19 cellular contexts compared by ENCODE assay signal in the genomic region with DNA sequence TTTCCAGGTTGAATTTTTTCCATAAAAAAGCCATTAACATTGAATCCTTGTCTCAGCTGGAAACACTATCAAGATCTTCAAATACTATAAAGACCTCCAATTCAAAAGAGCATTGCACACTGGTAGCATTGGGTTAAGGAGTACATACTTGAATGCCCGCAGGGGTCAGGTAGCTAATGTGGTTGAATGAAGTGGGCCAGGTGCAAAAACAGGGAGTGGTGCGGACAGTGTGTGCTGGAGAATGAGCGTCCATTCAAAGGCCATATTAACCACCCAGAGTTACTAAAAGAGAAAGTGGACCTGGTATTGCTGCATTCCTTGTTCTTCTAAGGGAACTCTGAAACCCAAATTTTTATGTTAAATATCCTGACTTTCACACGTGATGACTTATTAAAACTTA.
"Had no signal": no experiment of that assay in that cellular context is flagged by ENCODE, and none has a peak within 500 bp of the region (broad histone marks: within the 10 kb centered on the region; RNA-seq: fewer than 3 reads in every experiment).

No MANE protein-coding gene starts in this region.

- H3K27me3 Mint-ChIP-seq: naive thymus-derived CD4-positive, alpha-beta T cell; stimulated activated memory B cell treated with anti-CD40 and anti-IgM and Interleukin-4, amounts not matched to agents 10 μg/mL and 1 μg/mL and 100 μg/mL, for 72 hours; stimulated activated naive CD8-positive, alpha-beta T cell treated with anti-CD3 and anti-CD28 coated beads, Interleukin-15, Interleukin-2, amounts not matched to agents 100 ng/mL and 50 ng/mL, for 24 hours had no signal

- H3K4me3 Mint-ChIP-seq: naive thymus-derived CD4-positive, alpha-beta T cell; stimulated activated memory B cell treated with anti-CD40 and anti-IgM and Interleukin-4, amounts not matched to agents 10 μg/mL and 1 μg/mL and 100 μg/mL, for 72 hours; stimulated activated naive CD8-positive, alpha-beta T cell treated with anti-CD3 and anti-CD28 coated beads, Interleukin-15, Interleukin-2, amounts not matched to agents 100 ng/mL and 50 ng/mL, for 24 hours had no signal

- H3K27ac Mint-ChIP-seq: naive thymus-derived CD4-positive, alpha-beta T cell; stimulated activated memory B cell treated with anti-CD40 and anti-IgM and Interleukin-4, amounts not matched to agents 10 μg/mL and 1 μg/mL and 100 μg/mL, for 72 hours; stimulated activated naive CD8-positive, alpha-beta T cell treated with anti-CD3 and anti-CD28 coated beads, Interleukin-15, Interleukin-2, amounts not matched to agents 100 ng/mL and 50 ng/mL, for 24 hours had no signal

- H3K9me3 Mint-ChIP-seq: naive thymus-derived CD4-positive, alpha-beta T cell; stimulated activated memory B cell treated with anti-CD40 and anti-IgM and Interleukin-4, amounts not matched to agents 10 μg/mL and 1 μg/mL and 100 μg/mL, for 72 hours; stimulated activated naive CD8-positive, alpha-beta T cell treated with anti-CD3 and anti-CD28 coated beads, Interleukin-15, Interleukin-2, amounts not matched to agents 100 ng/mL and 50 ng/mL, for 24 hours had no signal

- H3K4me1 Mint-ChIP-seq: stimulated activated memory B cell treated with anti-CD40 and anti-IgM and Interleukin-4, amounts not matched to agents 10 μg/mL and 1 μg/mL and 100 μg/mL, for 72 hours had no signal

- DNase-seq: dermis blood vessel endothelial cell; erythroblast; foreskin keratinocyte; head of caudate nucleus; kidney; left cardiac atrium; left ventricle myocardium superior; mesendoderm; naive thymus-derived CD4-positive, alpha-beta T cell; psoas muscle; retina; right lobe of liver; spleen; stimulated activated CD4-positive, alpha-beta T cell treated with anti-CD3 and anti-CD28 coated beads, Interleukin-15, amount 100 ng/mL, for 24 hours; stimulated activated CD4-positive, alpha-beta T cell treated with anti-CD3 and anti-CD28 coated beads, Interleukin-1b, Interleukin-23, amount 100 ng/mL, for 48 hours; stimulated activated CD4-positive, alpha-beta T cell treated with anti-CD3 and anti-CD28 coated beads, Interleukin-4, amount 100 ng/mL, for 24 hours; tibial artery had no signal
